In genomic region chr22:32206774-32207758, GRCh38 we compare ENCODE assay signal across 9 cellular contexts. TPM values are rescaled to one million over a fixed set of nuclear protein-coding genes. Genes with fewer than 3 reads are reported as not detected.
DNase-seq lines count a peak whose midpoint lies in the region; ATAC-seq, FAIRE-seq and TF ChIP-seq lines count a peak whose summit lies in the region.
"Had no signal": no experiment of that assay in that cellular context is flagged by ENCODE, and none has a peak within 500 bp of the region (broad histone marks: within the 10 kb centered on the region; RNA-seq: fewer than 3 reads in every experiment).

No MANE protein-coding gene starts in this region.

- H3K4me3 ChIP-seq in OCI-LY7 (ENCODE audit: low read depth, low read length, poor library complexity, severe bottlenecking) (no peak overlapping the region), GM12878 (no peak overlapping the region), right lobe of liver (no peak overlapping the region)

- POLR2A ChIA-PET in OCI-LY7 (lab: Charles Lee), result no interaction called here
- POLR2A ChIA-PET in GM12878 (lab: Charles Lee), result no interaction called here

- peak; percentile 71 for TF ChIP-seq CTCF in GM13977 (IDR thresholded peaks at IDR 0.05; ENCODE audit: extremely low read depth, insufficient read depth, missing control alignments)
- TF ChIP-seq CTCF in OCI-LY7 (conservative IDR thresholded peaks at IDR 0.05; ENCODE audit: low read length), result peak; percentile 74
- peak; percentile 59 to 78 (median 68) for TF ChIP-seq CTCF in GM12878 (IDR thresholded peaks at IDR 0.05 in 2 of 3, conservative IDR thresholded peaks at IDR 0.05 in 1 of 3; ENCODE audit: control insufficient read depth in 2 of 3, extremely low read depth in 1 of 3, insufficient read depth in 1 of 3, low read depth in 3 of 3, low read length in 3 of 3)
- TF ChIP-seq CTCF in right lobe of liver (IDR thresholded peaks at IDR 0.05), result peak; percentile 64 to 70 (median 65)

- no peaks in the 10 kb centered on the region for H3K36me3 ChIP-seq in OCI-LY7 (ENCODE audit: insufficient read depth, low read length)
- no peaks in the 10 kb centered on the region for H3K36me3 ChIP-seq in GM12878 (ENCODE audit: control insufficient read depth in 2 of 2, insufficient read depth in 2 of 2, low read length in 1 of 2)
- H3K36me3 ChIP-seq in right lobe of liver, result no peaks in the 10 kb centered on the region

- SMC1A ChIA-PET in GM12878 (lab: Charles Lee; ENCODE audit: uncharacterized antibody, unreplicated experiment), result no interaction called here

- H3K9ac ChIP-seq in GM12878 (ENCODE audit: control insufficient read depth, insufficient read depth, low read length), result no peak overlapping the region

- ATAC-seq in GM12878, result peak; percentile 81
- peak; percentile 57 to 70 (median 68) for ATAC-seq in right lobe of liver
- no peak for ATAC-seq in GM21526 (IDR thresholded peaks at IDR 0.05; ENCODE audit: low FRiP score, unreplicated experiment)
- ATAC-seq in HG03175 (IDR thresholded peaks at IDR 0.05; ENCODE audit: unreplicated experiment), result no peak
- no peak for ATAC-seq in esophagus mucosa

- no peaks in the 10 kb centered on the region for H4K20me1 ChIP-seq in OCI-LY7 (ENCODE audit: insufficient read depth, low read length)
- H4K20me1 ChIP-seq in GM12878 (ENCODE audit: control insufficient read depth, insufficient read depth), result no peaks in the 10 kb centered on the region

- no peaks in the 10 kb centered on the region for H3K9me2 ChIP-seq in OCI-LY7 (ENCODE audit: insufficient read depth, low read length)

- H3K79me2 ChIP-seq in OCI-LY7 (ENCODE audit: insufficient read depth, low read depth, low read length) (no peaks in the 10 kb centered on the region), GM12878 (ENCODE audit: control insufficient read depth, insufficient read depth, low read length) (no peaks in the 10 kb centered on the region)

- RAD21 ChIA-PET in GM12878 (lab: Charles Lee; ENCODE audit: unreplicated experiment), result no interaction called here

- H2AFZ ChIP-seq in OCI-LY7 (ENCODE audit: low read length) (no peak overlapping the region), GM12878 (ENCODE audit: control insufficient read depth, low read depth, low read length) (no peak overlapping the region)

- H3K27me3 ChIP-seq in GM12878 (replicated peaks in 1 of 2; ENCODE audit: control insufficient read depth in 2 of 2, insufficient read depth in 2 of 2, low read length in 1 of 2) (peaks cover 0 to 4% of the 10 kb centered on the region in 2 experiments; a peak in 2 of 4 replicates), right lobe of liver (no peaks in the 10 kb centered on the region)

- peak; percentile 37 for TF ChIP-seq RAD21 in GM12878 (IDR thresholded peaks at IDR 0.05; ENCODE audit: insufficient read depth, low read depth, low read length)

- TF ChIP-seq POLR2A in GM12878 (IDR thresholded peaks at IDR 0.05; ENCODE audit: low read depth, low read length) (no peak), right lobe of liver (IDR thresholded peaks at IDR 0.05) (no peak)

- FAIRE-seq in GM12878 (lab: Jason Lieb, UNC), result peak; percentile 88

- H3K4me2 ChIP-seq in OCI-LY7 (ENCODE audit: low read length) (no peak overlapping the region), GM12878 (ENCODE audit: control insufficient read depth, insufficient read depth) (no peak overlapping the region)

- in situ Hi-C loops in GM13977 (cut with MboI; ENCODE audit: low pct_unique_long_range_greater_than_20kb, low sequenced_read_pairs, unreplicated experiment) (no loop called here), GM12878 (cut with MboI) (no loop called here)

- 35% methylated on average over 22 of the region's 22 CpGs for WGBS in GM12878 (ENCODE audit: insufficient coverage, insufficient replicate concordance, low lambda C conversion rate, missing lambda C conversion rate)
- WGBS in right lobe of liver (ENCODE audit: insufficient coverage, low coverage, low lambda C conversion rate, missing lambda C conversion rate), result 74% methylated on average over 11 of the region's 22 CpGs

- H3K27ac ChIP-seq in OCI-LY7 (ENCODE audit: low read depth, low read length, poor library complexity, severe bottlenecking) (no peak overlapping the region), GM12878 (ENCODE audit: control insufficient read depth, insufficient read depth) (no peak overlapping the region), right lobe of liver (no peak overlapping the region)
- H3K27ac ChIP-seq: epithelial cell of prostate had no signal

- DNase-seq in Ammon's horn (ENCODE audit: low spot score) (peak; percentile 33), GM13977 (ENCODE audit: low spot score) (peak; percentile 51), OCI-LY7 (ENCODE audit: low spot score) (peak; percentile 42), GM12878 (ENCODE audit: low read depth, low spot score) (no peak), right lobe of liver (peak; percentile 53 to 69 (median 65))

- CTCF ChIA-PET in OCI-LY7 (lab: Charles Lee; ENCODE audit: unreplicated experiment) (no interaction called here), GM12878 (lab: Yijun Ruan, JAX) (no interaction called here)

- no peaks in the 10 kb centered on the region for H3K4me1 ChIP-seq in OCI-LY7 (ENCODE audit: insufficient read depth, low read length, poor library complexity, severe bottlenecking)
- no peaks in the 10 kb centered on the region for H3K4me1 ChIP-seq in GM12878 (ENCODE audit: control insufficient read depth, insufficient read depth, low read length)
- peaks cover 0 to 5% (median 2%) of the 10 kb centered on the region in 4 donors for H3K4me1 ChIP-seq in right lobe of liver

- H3K9me3 ChIP-seq in OCI-LY7 (ENCODE audit: low read length) (no peaks in the 10 kb centered on the region), GM12878 (replicated peaks; ENCODE audit: control insufficient read depth, insufficient read depth, low read length) (no peaks in the 10 kb centered on the region), right lobe of liver (no peaks in the 10 kb centered on the region)

- intact Hi-C loops in OCI-LY7 (cut with micrococcal nuclease; ENCODE audit: unreplicated experiment), result loop anchor here (10.0 kb wide), 1 partner anchor 268 kb away; the partner anchor contains the start of gene FBXO7
- intact Hi-C loops in GM12878 (cut with micrococcal nuclease; ENCODE audit: unreplicated experiment), result loop anchor here (5.0 to 10.0 kb wide), 2 partner anchors 102 to 230 kb away; no protein-coding TSS in a partner anchor
- intact Hi-C loops in right lobe of liver (cut with DNase I), result loop anchor here in 1 of 2 donors (10.0 kb wide), 1 partner anchor 58 kb away; no protein-coding TSS in a partner anchor

- BruUV-seq in OCI-LY7 (replicated peaks; lab: Mats Ljungman, UMichigan) (no TSS peak), GM12878 (replicated peaks; lab: Mats Ljungman, UMichigan) (no TSS peak)

- TF ChIP-seq EP300 in GM12878 (IDR thresholded peaks at IDR 0.05; ENCODE audit: borderline replicate concordance in 1 of 2, control insufficient read depth in 1 of 2, low read depth in 2 of 2, low read length in 2 of 2), result no peak

RNA-seq across cellular contexts. Expression of gene RFPL2, which starts 2.2 kb away (rescaled TPM):
- not detected in 2 replicates for total RNA-seq in OCI-LY7 (2014; rRNA removed; shearing (Covaris generic))
- total RNA-seq in OCI-LY7 (2022) (not detected in 2 replicates), GM12878 (2014; rRNA removed) (not detected in 2 replicates), GM12878 (2014; rRNA removed; fragmentation: Illumina TruSeq; extraction: Trizol) (not detected in 2 replicates), GM12878 (2021) (not detected in 2 replicates), right lobe of liver (under 1 TPM in 1 of 6 experiments, not detected in 5; 0.15 TPM), esophagus mucosa (not detected)
- not detected in 2 replicates for total RNA-seq in GM12878 (2013; cell fraction: nucleolus; rRNA removed)
- polyA plus RNA-seq in GM12878 (2011; ENCODE audit: low read depth), result not detected
- polyA plus RNA-seq in GM12878 (2011; rRNA removed) (not detected in 2 replicates), GM12878 (2014; fragmentation: Illumina TruSeq; extraction: Trizol) (not detected in 2 replicates), GM12878 (2014; fragmentation: Nextera tagmentation; extraction: Ambion mirVana) (not detected), GM12878 (2014; rRNA removed) (not detected in 2 replicates), GM12878 (2016; fragmentation: Nextera tagmentation; extraction: Ambion mirVana) (not detected)
- polyA plus RNA-seq in GM12878 (2011; cell fraction: cytosol; rRNA removed), result not detected in 2 replicates
- not detected in 2 replicates for polyA plus RNA-seq in GM12878 (2011; cell fraction: nucleus; rRNA removed)
- polyA plus RNA-seq in GM12878 (2012), result not detected in 2 replicates
- not detected in 2 replicates for polyA minus RNA-seq in GM12878 (2011; rRNA and poly(A)+ RNA removed)
- not detected in 2 replicates for polyA minus RNA-seq in GM12878 (2011; cell fraction: cytosol; rRNA and poly(A)+ RNA removed)
- not detected in 2 replicates for polyA minus RNA-seq in GM12878 (2011; cell fraction: nucleus; rRNA and poly(A)+ RNA removed)

RNA-seq across cellular contexts. Expression of gene C22orf42, which starts 48.0 kb away (rescaled TPM):
- not detected in 2 replicates for total RNA-seq in OCI-LY7 (2014; rRNA removed; shearing (Covaris generic))
- total RNA-seq in OCI-LY7 (2022) (not detected in 2 replicates), GM12878 (2014; rRNA removed) (not detected in 2 replicates), GM12878 (2014; rRNA removed; fragmentation: Illumina TruSeq; extraction: Trizol) (not detected in 2 replicates), GM12878 (2021) (not detected in 2 replicates), right lobe of liver (not detected), esophagus mucosa (not detected)
- not detected in 2 replicates for total RNA-seq in GM12878 (2013; cell fraction: nucleolus; rRNA removed)
- polyA plus RNA-seq in GM12878 (2011; ENCODE audit: low read depth), result not detected
- polyA plus RNA-seq in GM12878 (2011; rRNA removed) (not detected in 2 replicates), GM12878 (2014; fragmentation: Illumina TruSeq; extraction: Trizol) (not detected in 2 replicates), GM12878 (2014; fragmentation: Nextera tagmentation; extraction: Ambion mirVana) (not detected), GM12878 (2014; rRNA removed) (not detected in 2 replicates), GM12878 (2016; fragmentation: Nextera tagmentation; extraction: Ambion mirVana) (not detected)
- not detected in 2 replicates for polyA plus RNA-seq in GM12878 (2011; cell fraction: cytosol; rRNA removed)
- polyA plus RNA-seq in GM12878 (2011; cell fraction: nucleus; rRNA removed), result not detected in 2 replicates
- not detected in 2 replicates for polyA plus RNA-seq in GM12878 (2012)
- not detected in 2 replicates for polyA minus RNA-seq in GM12878 (2011; rRNA and poly(A)+ RNA removed)
- polyA minus RNA-seq in GM12878 (2011; cell fraction: cytosol; rRNA and poly(A)+ RNA removed), result not detected in 2 replicates
- polyA minus RNA-seq in GM12878 (2011; cell fraction: nucleus; rRNA and poly(A)+ RNA removed), result not detected in 2 replicates

RNA-seq across cellular contexts. Expression of gene SLC5A4, which starts 48.1 kb away (rescaled TPM):
- not detected in 2 replicates for total RNA-seq in OCI-LY7 (2014; rRNA removed; shearing (Covaris generic))
- total RNA-seq in OCI-LY7 (2022), result not detected in 2 replicates
- total RNA-seq in GM12878 (2013; cell fraction: nucleolus; rRNA removed), result not detected in 2 replicates
- total RNA-seq in GM12878 (2014; rRNA removed), result not detected in 2 replicates
- total RNA-seq in GM12878 (2014; rRNA removed; fragmentation: Illumina TruSeq; extraction: Trizol), result not detected in 2 replicates
- total RNA-seq in GM12878 (2021), result not detected in 2 replicates
- polyA plus RNA-seq in GM12878 (2011; ENCODE audit: low read depth), result not detected
- polyA plus RNA-seq in GM12878 (2011; rRNA removed), result not detected in 2 replicates
- polyA plus RNA-seq in GM12878 (2011; cell fraction: cytosol; rRNA removed), result not detected in 2 replicates
- not detected in 2 replicates for polyA plus RNA-seq in GM12878 (2011; cell fraction: nucleus; rRNA removed)
- polyA plus RNA-seq in GM12878 (2012), result not detected in 2 replicates
- not detected in 2 replicates for polyA plus RNA-seq in GM12878 (2014; fragmentation: Illumina TruSeq; extraction: Trizol)
- not detected for polyA plus RNA-seq in GM12878 (2014; fragmentation: Nextera tagmentation; extraction: Ambion mirVana)
- not detected in 2 replicates for polyA plus RNA-seq in GM12878 (2014; rRNA removed)
- polyA plus RNA-seq in GM12878 (2016; fragmentation: Nextera tagmentation; extraction: Ambion mirVana), result not detected
- polyA minus RNA-seq in GM12878 (2011; rRNA and poly(A)+ RNA removed), result not detected in 2 replicates
- polyA minus RNA-seq in GM12878 (2011; cell fraction: cytosol; rRNA and poly(A)+ RNA removed), result not detected in 2 replicates
- polyA minus RNA-seq in GM12878 (2011; cell fraction: nucleus; rRNA and poly(A)+ RNA removed), result not detected in 2 replicates
- under 1 TPM in 4 of 6 experiments, not detected in 2; 0.11 to 0.20 (median 0.16) TPM for total RNA-seq in right lobe of liver
- total RNA-seq in esophagus mucosa, result 0.24 TPM

Comparison
In these comparisons a context has a peak if more than half of its experiments do, and no peak if none do; other contexts are left out.
1. ATAC-seq: peak in GM12878 (single experiment) and right lobe of liver (4 of 4); none in GM21526 (single experiment), HG03175 (single experiment) and esophagus mucosa (single experiment).
2. Peak in every context shown above with its lines, with median percentiles within 50 percentile points of each other: CTCF ChIP-seq.